21 cellular contexts compared by ENCODE assay signal in the genomic region with DNA sequence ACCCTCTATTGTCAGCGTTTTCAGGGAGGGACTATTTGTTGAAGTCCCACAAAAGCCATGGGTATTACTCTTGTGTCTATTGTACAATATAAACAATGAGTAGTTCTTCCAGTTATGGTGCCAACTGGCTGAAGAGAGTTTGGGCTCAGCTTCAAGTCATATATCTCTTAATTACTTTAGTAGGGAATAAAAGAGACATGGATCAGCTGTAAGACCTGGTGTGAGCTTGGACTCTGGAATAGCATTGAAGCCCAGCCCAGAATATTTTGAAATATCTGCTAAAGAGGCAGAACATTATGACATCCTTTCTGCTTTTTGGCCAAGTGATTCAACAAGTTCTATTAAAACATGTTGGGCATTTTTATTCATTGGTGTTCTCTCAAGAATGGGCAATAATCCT.
DNase-seq lines count a peak whose midpoint lies in the region; ATAC-seq and TF ChIP-seq lines count a peak whose summit lies in the region.
"Had no signal": no experiment of that assay in that cellular context is flagged by ENCODE, and none has a peak within 500 bp of the region (broad histone marks: within the 10 kb centered on the region; RNA-seq: fewer than 3 reads in every experiment).

No MANE protein-coding gene starts in this region.

- no peak for TF ChIP-seq CTCF in cardiac fibroblast (IDR thresholded peaks at IDR 0.05; ENCODE audit: low read depth, low read length)

- intact Hi-C loops in left ventricle myocardium superior (cut with micrococcal nuclease) = no loop called here

- ATAC-seq in left ventricle myocardium superior (peak; percentile 84), HG03175 (IDR thresholded peaks at IDR 0.05; ENCODE audit: unreplicated experiment) (no peak), HG03135 (IDR thresholded peaks at IDR 0.05; ENCODE audit: unreplicated experiment) (no peak)
- ATAC-seq: activated CD4-positive, alpha-beta T cell treated with anti-CD3 and anti-CD28 coated beads for 36 hours; effector memory CD8-positive, alpha-beta T cell; stimulated activated naive B cell treated with anti-CD40 and anti-IgM and Interleukin-4, amounts not matched to agents 10 μg/mL and 1 μg/mL and 100 μg/mL, for 72 hours had no signal

- H3K4me3 ChIP-seq in cardiac fibroblast (replicated peaks in 1 of 2; ENCODE audit: low read depth in 2 of 2, low read length in 2 of 2) = no peak overlapping the region
- H3K4me3 ChIP-seq: BLaER1, hepatocyte, tibial artery had no signal

- DNase-seq in GM04504 (ENCODE audit: low read depth) (peak; percentile 58), cardiac fibroblast (ENCODE audit: low read depth in 2 of 2) (peak; percentile 42 to 73), left ventricle myocardium superior (no peak), stromal cell of bone marrow (ENCODE audit: low read depth) (peak; percentile 87), NCI-H345 (lab: John Stamatoyannopoulos, UW) (no peak)
- DNase-seq: activated CD4-positive, alpha-beta T cell treated with anti-CD3 and anti-CD28 coated beads for 36 hours; Caco-2; DND-41; effector memory CD8-positive, alpha-beta T cell; HCEC 1CT; Karpas-422; NCI-H1092 treated with DMSO at 0.1 percent for 48 hours; NCI-H2081 treated with DMSO at 0.1 percent for 48 hours; NCI-H510A treated with DMSO at 0.1 percent for 48 hours; stimulated activated CD4-positive, alpha-beta T cell treated with anti-CD3 and anti-CD28 coated beads, Interleukin-2, amount 100 ng/mL, for 24 hours; stimulated activated naive B cell treated with anti-CD40 and anti-IgM and Interleukin-4, amounts not matched to agents 10 μg/mL and 1 μg/mL and 100 μg/mL, for 72 hours; tibial artery had no signal

Comparison
In these comparisons a context has a peak if more than half of its experiments do, and no peak if none do; other contexts are left out.
1. DNase-seq: peak in GM04504 (single experiment), cardiac fibroblast (2 of 2) and stromal cell of bone marrow (single experiment); none in left ventricle myocardium superior (single experiment) and NCI-H345 (single experiment).